ENCODE assay signal across 20 cellular contexts in the genomic region with DNA sequence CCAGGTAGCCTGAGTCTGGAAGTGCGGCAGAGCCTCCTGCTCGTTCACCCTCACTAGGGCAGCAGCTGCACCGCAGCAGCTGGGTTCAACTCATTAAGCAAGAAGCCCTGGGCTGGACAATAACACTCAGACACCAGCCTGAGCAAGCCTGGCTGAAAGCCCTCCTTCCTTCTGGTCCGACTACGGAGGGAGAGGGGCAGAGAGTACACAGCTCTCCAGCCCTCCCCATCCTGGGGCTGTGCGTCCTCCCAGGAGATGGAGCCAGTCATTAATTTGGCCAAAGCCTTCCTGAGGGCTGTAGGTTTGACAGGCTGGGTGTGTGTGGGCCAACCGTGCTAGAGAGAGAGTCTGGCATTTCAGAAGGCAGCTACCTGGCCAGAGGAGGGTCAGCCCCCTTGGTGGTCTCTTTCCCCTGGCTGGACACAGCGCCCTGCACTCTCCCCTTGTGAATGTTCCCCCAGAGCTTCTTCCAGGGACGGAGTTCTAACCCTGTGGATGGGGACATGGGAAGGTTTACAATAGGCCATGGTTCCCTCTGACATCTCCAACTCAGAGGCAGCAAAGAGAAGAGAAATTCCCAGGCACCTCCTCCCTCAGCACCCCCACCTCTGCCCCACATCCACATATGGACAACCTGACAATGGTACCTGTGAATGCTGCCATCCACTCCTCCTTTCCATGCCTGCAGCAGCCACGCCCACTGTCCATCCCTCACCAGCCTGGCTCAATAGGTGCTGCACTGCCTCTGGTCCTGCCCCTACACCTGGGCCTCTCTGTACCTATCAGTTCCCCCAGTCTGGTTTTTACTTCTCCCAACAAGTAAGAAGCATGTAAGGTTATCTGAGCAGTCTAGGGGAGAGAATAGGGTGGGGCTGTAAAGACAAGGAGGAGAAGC. TPM values are rescaled to one million over a fixed set of nuclear protein-coding genes. Genes with fewer than 3 reads are reported as not detected.
DNase-seq lines count a peak whose midpoint lies in the region; ATAC-seq and TF ChIP-seq lines count a peak whose summit lies in the region.
"Had no signal": no experiment of that assay in that cellular context is flagged by ENCODE, and none has a peak within 500 bp of the region (broad histone marks: within the 10 kb centered on the region; RNA-seq: fewer than 3 reads in every experiment).

No MANE protein-coding gene starts in this region.

- no peak overlapping the region for H3K23ac ChIP-seq in IMR-90 (ENCODE audit: low read depth, low read length)

- peaks cover 34% of the 10 kb centered on the region for H3K27me3 ChIP-seq in IMR-90 (ENCODE audit: control insufficient read depth, insufficient read depth, low read length)
- H3K27me3 ChIP-seq: BLaER1, MG63 had no signal

- H3K36me3 ChIP-seq in IMR-90 (ENCODE audit: control insufficient read depth, insufficient read depth, low read length), result no peaks in the 10 kb centered on the region
- H3K36me3 ChIP-seq: BLaER1, MG63 had no signal

- H3K9me3 ChIP-seq in IMR-90 (ENCODE audit: control insufficient read depth, insufficient read depth, low read length), result peaks cover 5% of the 10 kb centered on the region

- no peak overlapping the region for H4K91ac ChIP-seq in IMR-90 (ENCODE audit: insufficient read depth, low read depth, low read length)

- POLR2A ChIA-PET in IMR-90 (lab: Charles Lee; ENCODE audit: unreplicated experiment), result no interaction called here

- no peaks in the 10 kb centered on the region for H3K4me1 ChIP-seq in IMR-90 (ENCODE audit: control insufficient read depth, insufficient read depth, low read length)
- H3K4me1 ChIP-seq: BLaER1 had no signal

- CTCF ChIA-PET in IMR-90 (lab: Yijun Ruan, JAX), result no interaction called here

- intact Hi-C loops in IMR-90 (cut with micrococcal nuclease) (loop anchor here (5.0 kb wide), 1 partner anchor 378 kb away; no protein-coding TSS in a partner anchor), posterior vena cava (cut with DNase I) (no loop called here)

- no peaks in the 10 kb centered on the region for H3K79me1 ChIP-seq in IMR-90 (ENCODE audit: low read depth in 1 of 2, low read length in 2 of 2)

- no peak overlapping the region for H2AK5ac ChIP-seq in IMR-90 (ENCODE audit: low read depth, low read length)

- no peak overlapping the region for H2BK120ac ChIP-seq in IMR-90 (ENCODE audit: low read depth, low read length)

- no TSS peak for BruUV-seq in IMR-90 (replicated peaks; lab: Mats Ljungman, UMichigan)

- whole genome bisulfite sequencing in IMR-90 (ENCODE audit: extremely low coverage in 2 of 2, insufficient read length in 1 of 2), 2 experiments, result no CpG with 5 or more reads among the region's 10 CpGs

- H4K5ac ChIP-seq in IMR-90 (ENCODE audit: low read depth, low read length), result no peak overlapping the region

- H3K14ac ChIP-seq in IMR-90 (replicated peaks; ENCODE audit: low read depth, low read length), result no peak overlapping the region

- no peak overlapping the region for H3K4me3 ChIP-seq in IMR-90 (ENCODE audit: insufficient read depth, low read depth, low read length)
- H3K4me3 ChIP-seq: BLaER1, MG63 had no signal

- no peaks in the 10 kb centered on the region for H4K20me1 ChIP-seq in IMR-90 (ENCODE audit: insufficient read depth, low read length)
- H4K20me1 ChIP-seq: BLaER1 had no signal

- TF ChIP-seq CTCF in IMR-90 (conservative IDR thresholded peaks at IDR 0.05; ENCODE audit: low read depth, low read length), result no peak

- in situ Hi-C loops in IMR-90 (cut with MboI; ENCODE audit: low sequenced_read_pairs), result no loop called here

- H3K9ac ChIP-seq in IMR-90 (ENCODE audit: low read depth, low read length), result no peak overlapping the region
- H3K9ac ChIP-seq: BLaER1, SK-N-SH had no signal

- H4K8ac ChIP-seq in IMR-90 (ENCODE audit: low read depth in 2 of 2, low read length in 2 of 2), result no peak overlapping the region

- no peak overlapping the region for H3K4me2 ChIP-seq in IMR-90 (ENCODE audit: low read depth, low read length)
- H3K4me2 ChIP-seq: BLaER1, SK-N-SH had no signal

- no peaks in the 10 kb centered on the region for H3K9me1 ChIP-seq in IMR-90 (ENCODE audit: insufficient read depth, low read length)

- no peak overlapping the region for H2BK5ac ChIP-seq in IMR-90 (ENCODE audit: low read depth, low read length, poor library complexity, severe bottlenecking)

- H3K18ac ChIP-seq in IMR-90 (ENCODE audit: low read depth, low read length), result no peak overlapping the region

- no peak for TF ChIP-seq RAD21 in IMR-90 (IDR thresholded peaks at IDR 0.05; ENCODE audit: low read length)

- peak overlapping the region; percentile 21 for H2AFZ ChIP-seq in IMR-90 (replicated peaks; ENCODE audit: low read length, poor library complexity)

- TF ChIP-seq POLR2A in IMR-90 (IDR thresholded peaks at IDR 0.05; ENCODE audit: low read depth, low read length), result no peak

- H2AK9ac ChIP-seq in IMR-90 (replicated peaks; ENCODE audit: low read depth, low read length, poor library complexity), result peak overlapping the region; percentile 55

- DNase-seq in NCI-H748 (lab: John Stamatoyannopoulos, UW; ENCODE audit: unreplicated experiment), result peak; percentile 12
- no peak for DNase-seq in NCI-H748 treated with DMSO at 0.1 percent for 48 hours (lab: John Stamatoyannopoulos, UW)
- no peak for DNase-seq in IMR-90
- peak; percentile 56 for DNase-seq in SHP77 treated with DMSO at 0.1 percent for 48 hours (lab: John Stamatoyannopoulos, UW)
- peak; percentile 53 for DNase-seq in posterior vena cava (ENCODE audit: low spot score)
- DNase-seq: CD4-positive, CD25-positive, alpha-beta regulatory T cell; DND-41; H7; KG1; MG63; NCI-H2029; NCI-H446; NCI-H526 treated with DMSO at 0.1 percent for 48 hours; SK-N-SH; SW 1271 had no signal

- dilution Hi-C loops in IMR-90 (cut with HindIII; ENCODE audit: low sequenced_read_pairs, unreplicated experiment), result no loop called here

- H3K27ac ChIP-seq in IMR-90 (ENCODE audit: insufficient read depth, low read length), result no peak overlapping the region
- H3K27ac ChIP-seq: BLaER1, RWPE1 had no signal

- H3K56ac ChIP-seq in IMR-90 (ENCODE audit: extremely low read depth, insufficient read depth, low read length), result no peak overlapping the region

- H2BK20ac ChIP-seq in IMR-90 (ENCODE audit: low read depth, low read length), result no peak overlapping the region

- no peak overlapping the region for H3K4ac ChIP-seq in IMR-90 (ENCODE audit: low read depth, low read length)

- ATAC-seq in IMR-90 (ENCODE audit: low read depth), result no peak
- no peak for ATAC-seq in HG03354 (IDR thresholded peaks at IDR 0.05; ENCODE audit: poor library complexity, severe bottlenecking, unreplicated experiment)
- ATAC-seq in HG02840 (IDR thresholded peaks at IDR 0.05; ENCODE audit: low FRiP score, unreplicated experiment), result no peak

- H2BK15ac ChIP-seq in IMR-90 (ENCODE audit: low read depth, low read length), result no peak overlapping the region

TF ChIP-seq in IMR-90, 13 proteins besides CTCF, POLR2A, EP300 and RAD21:
- TF ChIP-seq MAZ (IDR thresholded peaks at IDR 0.05; ENCODE audit: borderline replicate concordance, low read depth, low read length) (no peak), CHD1 (IDR thresholded peaks at IDR 0.05; ENCODE audit: low read depth, low read length) (no peak), RFX5 (IDR thresholded peaks at IDR 0.05; ENCODE audit: low read depth, low read length) (no peak)
- TF ChIP-seq, protein P1, sequence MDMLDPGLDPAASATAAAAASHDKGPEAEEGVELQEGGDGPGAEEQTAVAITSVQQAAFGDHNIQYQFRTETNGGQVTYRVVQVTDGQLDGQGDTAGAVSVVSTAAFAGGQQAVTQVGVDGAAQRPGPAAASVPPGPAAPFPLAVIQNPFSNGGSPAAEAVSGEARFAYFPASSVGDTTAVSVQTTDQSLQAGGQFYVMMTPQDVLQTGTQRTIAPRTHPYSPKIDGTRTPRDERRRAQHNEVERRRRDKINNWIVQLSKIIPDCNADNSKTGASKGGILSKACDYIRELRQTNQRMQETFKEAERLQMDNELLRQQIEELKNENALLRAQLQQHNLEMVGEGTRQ (IDR thresholded peaks at IDR 0.05; ENCODE audit: low read depth, low read length), result no peak

RNA-seq across cellular contexts. Expression of gene CHRNB4, which starts 6.5 kb away (rescaled TPM):
- total RNA-seq in IMR-90 (2012; rRNA removed) (not detected in 2 replicates), posterior vena cava (not detected)
- polyA plus RNA-seq in IMR-90 (2012; rRNA removed), result not detected in 2 replicates
- polyA plus RNA-seq in IMR-90 (2012; cell fraction: cytosol; rRNA removed), result not detected in 2 replicates
- polyA plus RNA-seq in IMR-90 (2012; cell fraction: nucleus; rRNA removed; ENCODE audit: low replicate concordance), result not detected in 2 replicates
- total RNA-seq: CD4-positive, CD25-positive, alpha-beta regulatory T cell had no signal
- polyA plus RNA-seq: AG04450; CD4-positive, CD25-positive, alpha-beta regulatory T cell had no signal

RNA-seq across cellular contexts. Expression of gene CHRNA3, which starts 13.7 kb away (rescaled TPM):
- not detected in 2 replicates for total RNA-seq in IMR-90 (2012; rRNA removed)
- not detected in 2 replicates for polyA plus RNA-seq in IMR-90 (2012; rRNA removed)
- polyA plus RNA-seq in IMR-90 (2012; cell fraction: cytosol; rRNA removed), result not detected in 2 replicates
- polyA plus RNA-seq in IMR-90 (2012; cell fraction: nucleus; rRNA removed; ENCODE audit: low replicate concordance), result not detected in 2 replicates
- not detected for total RNA-seq in posterior vena cava
- total RNA-seq: CD4-positive, CD25-positive, alpha-beta regulatory T cell had no signal
- polyA plus RNA-seq: AG04450 had no signal

Comparison
In these comparisons a context has a peak if more than half of its experiments do, and no peak if none do; other contexts are left out.
1. DNase-seq: peak in NCI-H748 (single experiment), SHP77 treated with DMSO at 0.1 percent for 48 hours (single experiment) and posterior vena cava (single experiment); none in NCI-H748 treated with DMSO at 0.1 percent for 48 hours (single experiment) and IMR-90 (single experiment).